ENCODE assay signal across 8 cellular contexts in the genomic region with DNA sequence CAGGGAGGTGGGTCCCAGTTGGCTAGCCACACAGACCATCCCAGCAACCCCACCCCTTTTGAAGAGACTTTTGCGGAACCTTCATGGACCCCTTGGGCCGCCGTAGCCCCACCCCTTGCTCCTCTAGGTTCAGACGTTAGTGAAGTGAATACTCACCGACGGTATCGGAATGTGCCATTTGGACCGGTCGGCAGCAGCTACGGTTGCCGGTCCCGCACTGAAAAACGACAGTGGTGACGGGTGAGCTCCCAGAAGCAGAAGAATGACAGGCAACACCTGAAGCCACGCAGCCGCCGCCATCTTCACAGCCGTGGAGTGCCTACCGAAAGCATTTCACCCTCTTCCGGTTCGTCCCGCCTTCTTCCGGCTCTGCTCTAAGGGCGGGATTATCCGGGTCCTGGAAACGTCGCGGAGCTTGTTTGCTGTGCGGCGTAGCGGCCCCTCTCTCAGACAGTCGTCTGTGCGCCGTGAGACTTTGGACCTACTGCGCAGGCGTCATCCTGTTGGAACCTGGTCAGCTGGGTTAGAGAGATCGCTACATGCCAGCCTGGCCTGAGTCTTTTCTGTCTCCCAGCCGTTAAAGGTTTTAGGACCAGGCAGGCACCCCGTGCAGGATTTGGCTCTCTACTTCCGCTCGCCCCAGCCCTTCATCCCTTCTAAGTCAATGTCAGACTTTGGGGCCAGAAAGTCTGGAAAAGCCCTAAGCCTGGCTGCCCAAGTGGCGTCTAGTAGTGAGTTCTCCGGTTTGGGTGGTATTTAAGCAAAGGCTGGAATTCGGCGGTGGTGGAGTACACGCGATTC. TPM values are rescaled to one million over a fixed set of nuclear protein-coding genes. Genes with fewer than 3 reads are reported as not detected.
A peak's percentile ranks its signal among the peaks of the same experiment; 100 is the strongest.
DNase-seq lines count a peak whose midpoint lies in the region; ATAC-seq and TF ChIP-seq lines count a peak whose summit lies in the region.

A gene with protein sequence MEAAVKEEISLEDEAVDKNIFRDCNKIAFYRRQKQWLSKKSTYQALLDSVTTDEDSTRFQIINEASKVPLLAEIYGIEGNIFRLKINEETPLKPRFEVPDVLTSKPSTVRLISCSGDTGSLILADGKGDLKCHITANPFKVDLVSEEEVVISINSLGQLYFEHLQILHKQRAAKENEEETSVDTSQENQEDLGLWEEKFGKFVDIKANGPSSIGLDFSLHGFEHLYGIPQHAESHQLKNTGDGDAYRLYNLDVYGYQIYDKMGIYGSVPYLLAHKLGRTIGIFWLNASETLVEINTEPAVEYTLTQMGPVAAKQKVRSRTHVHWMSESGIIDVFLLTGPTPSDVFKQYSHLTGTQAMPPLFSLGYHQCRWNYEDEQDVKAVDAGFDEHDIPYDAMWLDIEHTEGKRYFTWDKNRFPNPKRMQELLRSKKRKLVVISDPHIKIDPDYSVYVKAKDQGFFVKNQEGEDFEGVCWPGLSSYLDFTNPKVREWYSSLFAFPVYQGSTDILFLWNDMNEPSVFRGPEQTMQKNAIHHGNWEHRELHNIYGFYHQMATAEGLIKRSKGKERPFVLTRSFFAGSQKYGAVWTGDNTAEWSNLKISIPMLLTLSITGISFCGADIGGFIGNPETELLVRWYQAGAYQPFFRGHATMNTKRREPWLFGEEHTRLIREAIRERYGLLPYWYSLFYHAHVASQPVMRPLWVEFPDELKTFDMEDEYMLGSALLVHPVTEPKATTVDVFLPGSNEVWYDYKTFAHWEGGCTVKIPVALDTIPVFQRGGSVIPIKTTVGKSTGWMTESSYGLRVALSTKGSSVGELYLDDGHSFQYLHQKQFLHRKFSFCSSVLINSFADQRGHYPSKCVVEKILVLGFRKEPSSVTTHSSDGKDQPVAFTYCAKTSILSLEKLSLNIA (N-terminal part only) (plus strand): TSS at position 103 of the 801 bp plus-strand sequence. CDS start 1,281 bp downstream, outside the sequence.
A gene with protein sequence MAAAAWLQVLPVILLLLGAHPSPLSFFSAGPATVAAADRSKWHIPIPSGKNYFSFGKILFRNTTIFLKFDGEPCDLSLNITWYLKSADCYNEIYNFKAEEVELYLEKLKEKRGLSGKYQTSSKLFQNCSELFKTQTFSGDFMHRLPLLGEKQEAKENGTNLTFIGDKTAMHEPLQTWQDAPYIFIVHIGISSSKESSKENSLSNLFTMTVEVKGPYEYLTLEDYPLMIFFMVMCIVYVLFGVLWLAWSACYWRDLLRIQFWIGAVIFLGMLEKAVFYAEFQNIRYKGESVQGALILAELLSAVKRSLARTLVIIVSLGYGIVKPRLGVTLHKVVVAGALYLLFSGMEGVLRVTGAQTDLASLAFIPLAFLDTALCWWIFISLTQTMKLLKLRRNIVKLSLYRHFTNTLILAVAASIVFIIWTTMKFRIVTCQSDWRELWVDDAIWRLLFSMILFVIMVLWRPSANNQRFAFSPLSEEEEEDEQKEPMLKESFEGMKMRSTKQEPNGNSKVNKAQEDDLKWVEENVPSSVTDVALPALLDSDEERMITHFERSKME (minus strand): TSS at position 335 of the 801 bp plus-strand sequence. CDS start 35 bp downstream, at position 300.

- H3K4me2 ChIP-seq in fibroblast of lung (ENCODE audit: extremely low read depth, insufficient read depth, low read length) = peak within 1 kb of the TSS; percentile 100

- no peaks in the 10 kb centered on the region for H3K9me3 Mint-ChIP-seq in activated T-helper 17 cell treated with anti-CD3 and anti-CD28 coated beads, Interleukin-2, amount 50 U/mL, for 72 hours
- H3K9me3 Mint-ChIP-seq in naive thymus-derived CD4-positive, alpha-beta T cell = peaks cover 0 to 1% (median 0%) of the 10 kb centered on the region in 11 donors
- H3K9me3 Mint-ChIP-seq in stimulated activated naive B cell treated with anti-CD40 and anti-IgM and Interleukin-4, amounts not matched to agents 10 μg/mL and 1 μg/mL and 100 μg/mL, for 72 hours = no peaks in the 10 kb centered on the region

- intact Hi-C loops in naive thymus-derived CD4-positive, alpha-beta T cell (cut with micrococcal nuclease) = loop anchor here (1.0 to 10.0 kb wide), 27 partner anchors 65 to 1708 kb away; a partner anchor contains a TSS

- peak within 1 kb of the TSS; percentile 81 for H3K4me3 ChIP-seq in LNCaP clone FGC (ENCODE audit: low read depth, low read length)
- peak within 1 kb of the TSS; percentile 81 to 98 (median 90) for H3K4me3 ChIP-seq in fibroblast of lung (replicated peaks in 1 of 4; ENCODE audit: control extremely low read depth in 1 of 4, insufficient read depth in 1 of 4, low read depth in 3 of 4, low read length in 4 of 4)
- H3K4me3 ChIP-seq in naive thymus-derived CD4-positive, alpha-beta T cell (ENCODE audit: low read length) = peak within 1 kb of the TSS; percentile 71

- no peaks in the 10 kb centered on the region for H3K4me1 ChIP-seq in fibroblast of lung (ENCODE audit: control insufficient read depth, extremely low read depth, insufficient read depth, low read length)
- peaks cover 25 to 26% of the 10 kb centered on the region in 2 donors for H3K4me1 ChIP-seq in naive thymus-derived CD4-positive, alpha-beta T cell (ENCODE audit: control insufficient read depth in 2 of 2, insufficient read depth in 2 of 2, low read length in 2 of 2)

- no peaks in the 10 kb centered on the region for H3K27me3 ChIP-seq in fibroblast of lung (ENCODE audit: control insufficient read depth, insufficient read depth, low read length)
- no peaks in the 10 kb centered on the region for H3K27me3 ChIP-seq in naive thymus-derived CD4-positive, alpha-beta T cell (ENCODE audit: control insufficient read depth in 2 of 2, insufficient read depth in 2 of 2, low read length in 2 of 2)

- H3K27ac ChIP-seq in RWPE1 (peak within 1 kb of the TSS; percentile 99), fibroblast of lung (ENCODE audit: insufficient read depth, low read length) (peak within 1 kb of the TSS; percentile 98)
- H3K27ac ChIP-seq in naive thymus-derived CD4-positive, alpha-beta T cell (ENCODE audit: low read depth, low read length) = peak within 1 kb of the TSS; percentile 94

- H2AFZ ChIP-seq in fibroblast of lung (ENCODE audit: low read length) = peak within 1 kb of the TSS; percentile 87

- no peaks in the 10 kb centered on the region for H3K27me3 Mint-ChIP-seq in activated T-helper 17 cell treated with anti-CD3 and anti-CD28 coated beads, Interleukin-2, amount 50 U/mL, for 72 hours
- no peaks in the 10 kb centered on the region for H3K27me3 Mint-ChIP-seq in naive thymus-derived CD4-positive, alpha-beta T cell
- H3K27me3 Mint-ChIP-seq in stimulated activated naive B cell treated with anti-CD40 and anti-IgM and Interleukin-4, amounts not matched to agents 10 μg/mL and 1 μg/mL and 100 μg/mL, for 72 hours = no peaks in the 10 kb centered on the region

- DNase-seq in Daoy (ENCODE audit: low read depth) (peak; percentile 98), GOT3 (lab: John Stamatoyannopoulos, UW) (peak; percentile 86), LNCaP clone FGC (ENCODE audit: low read depth) (peak; percentile 97), RWPE1 (ENCODE audit: low spot score) (peak; percentile 95), fibroblast of lung (ENCODE audit: low read depth in 2 of 2) (peak; percentile 99)
- peak; percentile 70 to 96 (median 94) for DNase-seq in naive thymus-derived CD4-positive, alpha-beta T cell
- DNase-seq in stimulated activated naive B cell treated with anti-CD40 and anti-IgM and Interleukin-4, amounts not matched to agents 10 μg/mL and 1 μg/mL and 100 μg/mL, for 72 hours = peak; percentile 96

- peaks cover 55% of the 10 kb centered on the region for H3K36me3 Mint-ChIP-seq in activated T-helper 17 cell treated with anti-CD3 and anti-CD28 coated beads, Interleukin-2, amount 50 U/mL, for 72 hours (ENCODE audit: low read depth)
- peaks cover 0 to 15% (median 6%) of the 10 kb centered on the region in 5 donors for H3K36me3 Mint-ChIP-seq in naive thymus-derived CD4-positive, alpha-beta T cell
- H3K36me3 Mint-ChIP-seq in stimulated activated naive B cell treated with anti-CD40 and anti-IgM and Interleukin-4, amounts not matched to agents 10 μg/mL and 1 μg/mL and 100 μg/mL, for 72 hours = peaks cover 5 to 20% of the 10 kb centered on the region in 2 donors

- CTCF ChIA-PET in RWPE1 (lab: Yijun Ruan, JAX) = interaction anchor here (0.6 kb wide), 2 partner anchors 8 to 270 kb away, joined by 3 to 8 read pairs; no protein-coding TSS in a partner anchor
- CTCF ChIA-PET in naive thymus-derived CD4-positive, alpha-beta T cell (lab: Charles Lee) = interaction anchor here (0.6 kb wide), 1 partner anchor 73 kb away, joined by 3 read pairs; no protein-coding TSS in a partner anchor

- H3K4me3 Mint-ChIP-seq in activated T-helper 17 cell treated with anti-CD3 and anti-CD28 coated beads, Interleukin-2, amount 50 U/mL, for 72 hours = peak within 1 kb of the TSS; percentile 96
- H3K4me3 Mint-ChIP-seq in naive thymus-derived CD4-positive, alpha-beta T cell = peak within 1 kb of the TSS; percentile 91 to 100 (median 97)
- H3K4me3 Mint-ChIP-seq in stimulated activated naive B cell treated with anti-CD40 and anti-IgM and Interleukin-4, amounts not matched to agents 10 μg/mL and 1 μg/mL and 100 μg/mL, for 72 hours = peak within 1 kb of the TSS; percentile 99 to 100

- H3K79me2 ChIP-seq in fibroblast of lung (ENCODE audit: control insufficient read depth, insufficient read depth, low read length) = peaks cover 52% of the 10 kb centered on the region

- ATAC-seq in activated T-helper 17 cell treated with anti-CD3 and anti-CD28 coated beads, Interleukin-2, amount 50 U/mL, for 72 hours (replicated peaks) = peak; percentile 96
- ATAC-seq in naive thymus-derived CD4-positive, alpha-beta T cell = peak; percentile 95
- peak; percentile 93 to 95 for ATAC-seq in stimulated activated naive B cell treated with anti-CD40 and anti-IgM and Interleukin-4, amounts not matched to agents 10 μg/mL and 1 μg/mL and 100 μg/mL, for 72 hours (replicated peaks)

- H3K9ac ChIP-seq in fibroblast of lung (ENCODE audit: insufficient read depth, low read length) = peak within 1 kb of the TSS; percentile 96

- peaks cover 24% of the 10 kb centered on the region for H3K4me1 Mint-ChIP-seq in activated T-helper 17 cell treated with anti-CD3 and anti-CD28 coated beads, Interleukin-2, amount 50 U/mL, for 72 hours
- peaks cover 30 to 76% (median 67%) of the 10 kb centered on the region in 7 donors for H3K4me1 Mint-ChIP-seq in naive thymus-derived CD4-positive, alpha-beta T cell
- peaks cover 11 to 30% of the 10 kb centered on the region in 2 donors for H3K4me1 Mint-ChIP-seq in stimulated activated naive B cell treated with anti-CD40 and anti-IgM and Interleukin-4, amounts not matched to agents 10 μg/mL and 1 μg/mL and 100 μg/mL, for 72 hours

- POLR2A ChIA-PET in RWPE1 (lab: Yijun Ruan, JAX; ENCODE audit: low non-redundant PET) = interaction anchor here (0.6 to 1.0 kb wide), 4 partner anchors 35 to 221 kb away, joined by 3 to 7 read pairs (median 4); no protein-coding TSS in a partner anchor
- POLR2A ChIA-PET in naive thymus-derived CD4-positive, alpha-beta T cell (lab: Charles Lee) = interaction anchor here (0.6 to 1.8 kb wide), 21 partner anchors 9 to 1701 kb away, joined by 3 to 17 read pairs (median 4); a partner anchor contains a TSS

- H3K9me3 ChIP-seq in fibroblast of lung (ENCODE audit: control insufficient read depth, insufficient read depth, low read depth, low read length) = no peaks in the 10 kb centered on the region
- no peaks in the 10 kb centered on the region for H3K9me3 ChIP-seq in naive thymus-derived CD4-positive, alpha-beta T cell (ENCODE audit: control insufficient read depth in 2 of 3, low read length in 3 of 3)

- TF ChIP-seq CTCF in LNCaP clone FGC (IDR thresholded peaks at IDR 0.05; ENCODE audit: control insufficient read depth, extremely low read depth, insufficient read depth) (no peak), RWPE1 (conservative IDR thresholded peaks at IDR 0.05; ENCODE audit: low read depth) (no peak), fibroblast of lung (conservative IDR thresholded peaks at IDR 0.05 in 1 of 2, IDR thresholded peaks at IDR 0.05 in 1 of 2; ENCODE audit: low read depth in 1 of 2, low read length in 2 of 2) (no peak)

- H4K20me1 ChIP-seq in fibroblast of lung (ENCODE audit: control insufficient read depth, extremely low read depth, insufficient read depth, low read length) = no peaks in the 10 kb centered on the region

- H3K27ac Mint-ChIP-seq in activated T-helper 17 cell treated with anti-CD3 and anti-CD28 coated beads, Interleukin-2, amount 50 U/mL, for 72 hours = peak within 1 kb of the TSS; percentile 100
- peak within 1 kb of the TSS; percentile 97 to 100 (median 100) for H3K27ac Mint-ChIP-seq in naive thymus-derived CD4-positive, alpha-beta T cell
- H3K27ac Mint-ChIP-seq in stimulated activated naive B cell treated with anti-CD40 and anti-IgM and Interleukin-4, amounts not matched to agents 10 μg/mL and 1 μg/mL and 100 μg/mL, for 72 hours = peak within 1 kb of the TSS; percentile 100

- peaks cover under 1% of the 10 kb centered on the region for H3K36me3 ChIP-seq in fibroblast of lung (ENCODE audit: control insufficient read depth, insufficient read depth, low read length)
- peaks cover 0 to 9% (median 0%) of the 10 kb centered on the region in 3 experiments for H3K36me3 ChIP-seq in naive thymus-derived CD4-positive, alpha-beta T cell (ENCODE audit: control insufficient read depth in 2 of 3, insufficient read depth in 3 of 3, low read length in 3 of 3)

RNA-seq across cellular contexts. Expression of the first gene that starts in this region (rescaled TPM):
- total RNA-seq in Daoy (2014; rRNA removed; shearing (Covaris generic)) = 4.8 and 5.8 TPM in 2 replicates
- 10 to 100 TPM; 27.6 to 29.2 TPM for total RNA-seq in activated T-helper 17 cell treated with anti-CD3 and anti-CD28 coated beads, Interleukin-2, amount 50 U/mL, for 72 hours
- total RNA-seq in fibroblast of lung = 15.4 and 24.6 TPM in 2 replicates
- 14.2 and 15.1 TPM in 2 replicates for polyA plus RNA-seq in fibroblast of lung
- 15.5 and 18.6 TPM in 2 replicates for polyA plus RNA-seq in fibroblast of lung (2012)
- 8.2 and 15.4 TPM in 2 replicates for polyA minus RNA-seq in fibroblast of lung (ENCODE audit: low replicate concordance)
- total RNA-seq in naive thymus-derived CD4-positive, alpha-beta T cell = 10 to 100 TPM; 31.3 to 57.2 (median 45.4) TPM
- polyA plus RNA-seq in naive thymus-derived CD4-positive, alpha-beta T cell = 10 to 100 TPM; 14.0 to 16.3 TPM

RNA-seq across cellular contexts. Expression of the second gene that starts in this region (rescaled TPM):
- total RNA-seq in Daoy (2014; rRNA removed; shearing (Covaris generic)) = 61.5 and 68.6 TPM in 2 replicates
- total RNA-seq in activated T-helper 17 cell treated with anti-CD3 and anti-CD28 coated beads, Interleukin-2, amount 50 U/mL, for 72 hours = 10 to 100 TPM; 43.5 to 46.8 TPM
- total RNA-seq in fibroblast of lung = 54.2 and 61.8 TPM in 2 replicates
- 36.1 and 44.8 TPM in 2 replicates for polyA plus RNA-seq in fibroblast of lung
- 28.0 and 30.8 TPM in 2 replicates for polyA plus RNA-seq in fibroblast of lung (2012)
- 10.7 and 20.8 TPM in 2 replicates for polyA minus RNA-seq in fibroblast of lung (ENCODE audit: low replicate concordance)
- 10 to 100 TPM; 41.8 to 61.8 (median 53.7) TPM for total RNA-seq in naive thymus-derived CD4-positive, alpha-beta T cell
- 10 to 100 TPM; 54.3 to 61.7 TPM for polyA plus RNA-seq in naive thymus-derived CD4-positive, alpha-beta T cell

Comparison
In these comparisons a context has a peak if more than half of its experiments do, and no peak if none do; other contexts are left out.
1. Peak in every context shown above with its lines: DNase-seq, ATAC-seq, H3K4me3 ChIP-seq and H3K27ac ChIP-seq.